ENCODE assay signal across 2 cellular contexts in genomic region chr16:79468236-79468635, GRCh38.
TF ChIP-seq lines count a peak whose summit lies in the region.

No MANE protein-coding gene starts in this region.

TF ChIP-seq in HepG2, 621 proteins besides CTCF, POLR2A, EP300 and RAD21:
- TF ChIP-seq U2AF2 (IDR thresholded peaks at IDR 0.05; ENCODE audit: low read depth, low read length), result no peak
- peak; percentile 45; the same call in 1 of the 2 replicates for TF ChIP-seq MAFF (IDR thresholded peaks at IDR 0.05; ENCODE audit: low read depth, low read length)
- peak; percentile 68 to 73 for TF ChIP-seq MAFK (conservative IDR thresholded peaks at IDR 0.05 in 1 of 2, IDR thresholded peaks at IDR 0.05 in 1 of 2; ENCODE audit: low read length in 2 of 2)

TF ChIP-seq in H1, 55 proteins besides CTCF, POLR2A, EP300 and RAD21:
- no peak for TF ChIP-seq PHF8 (conservative IDR thresholded peaks at IDR 0.05; ENCODE audit: low read depth, low read length)
- TF ChIP-seq TEAD4 (IDR thresholded peaks at IDR 0.05; ENCODE audit: low read depth, low read length), result no peak
- peak; percentile 6; the same call in 1 of the 2 replicates for TF ChIP-seq MAFK (IDR thresholded peaks at IDR 0.05; ENCODE audit: low read depth, low read length)
- no peak for TF ChIP-seq ATF2 (IDR thresholded peaks at IDR 0.05; ENCODE audit: low read length)
